19 cellular contexts compared by ENCODE assay signal in genomic region chr5:149796836-149797235, GRCh38.
DNase-seq lines count a peak whose midpoint lies in the region; ATAC-seq and TF ChIP-seq lines count a peak whose summit lies in the region.
"Had no signal": no experiment of that assay in that cellular context is flagged by ENCODE, and none has a peak within 500 bp of the region (broad histone marks: within the 10 kb centered on the region; RNA-seq: fewer than 3 reads in every experiment).

No MANE protein-coding gene starts in this region.

- H4K91ac ChIP-seq in trophoblast cell (ENCODE audit: low read depth, low read length), result no peak overlapping the region

- H3K9ac ChIP-seq in trophoblast cell (ENCODE audit: low read length), result no peak overlapping the region
- H3K9ac ChIP-seq: KMS-11 had no signal

- no peaks in the 10 kb centered on the region for H3K36me3 ChIP-seq in SJCRH30
- no peaks in the 10 kb centered on the region for H3K36me3 ChIP-seq in stomach
- H3K36me3 ChIP-seq in trophoblast cell (ENCODE audit: control insufficient read depth in 1 of 2, insufficient read depth in 2 of 2, low read length in 2 of 2), result no peaks in the 10 kb centered on the region
- H3K36me3 ChIP-seq: BE2C, Peyer's patch, SJSA1 had no signal

- intact Hi-C loops in stomach (cut with DNase I; ENCODE audit: low total_unique reads), result no loop called here

- H3K14ac ChIP-seq in trophoblast cell (ENCODE audit: low read length), result no peak overlapping the region

- no peak overlapping the region for H4K12ac ChIP-seq in trophoblast cell (ENCODE audit: low read depth, low read length)

- no peaks in the 10 kb centered on the region for H3K36me3 Mint-ChIP-seq in nephron (ENCODE audit: low read depth)
- H3K36me3 Mint-ChIP-seq: CD4-positive, alpha-beta memory T cell had no signal

- no peak overlapping the region for H2BK5ac ChIP-seq in trophoblast cell (ENCODE audit: low read depth, low read length, poor library complexity)

- H3K27me3 ChIP-seq in SJCRH30 (no peaks in the 10 kb centered on the region), stomach (no peaks in the 10 kb centered on the region), trophoblast cell (ENCODE audit: insufficient read depth, low read length) (no peaks in the 10 kb centered on the region)
- H3K27me3 ChIP-seq: BE2C, Peyer's patch, SJSA1 had no signal

- H3K79me2 ChIP-seq in trophoblast cell (ENCODE audit: control insufficient read depth, insufficient read depth, low read length, poor library complexity), result no peaks in the 10 kb centered on the region

- H3K23ac ChIP-seq in trophoblast cell (ENCODE audit: low read length), result no peak overlapping the region

- H3K4me2 ChIP-seq in trophoblast cell (ENCODE audit: low read length), result no peak overlapping the region
- H3K4me2 ChIP-seq: KMS-11 had no signal

- H3K18ac ChIP-seq in trophoblast cell (ENCODE audit: low read length), result no peak overlapping the region

- H3K27ac ChIP-seq in SJCRH30, result no peak overlapping the region
- peak overlapping the region in 3 of 5 donors; percentile 5 to 78 (median 13) for H3K27ac ChIP-seq in stomach
- no peak overlapping the region for H3K27ac ChIP-seq in trophoblast cell (ENCODE audit: low read depth, low read length)
- H3K27ac ChIP-seq: KMS-11, SJSA1 had no signal

- no peak for TF ChIP-seq EP300 in stomach (IDR thresholded peaks at IDR 0.05)

- no peak overlapping the region for H4K8ac ChIP-seq in trophoblast cell (ENCODE audit: low read depth, low read length)

- H2AFZ ChIP-seq in trophoblast cell (ENCODE audit: insufficient read depth, low read length, poor library complexity), result no peak overlapping the region

- no peak overlapping the region for H3K4me3 Mint-ChIP-seq in nephron
- H3K4me3 Mint-ChIP-seq: CD4-positive, alpha-beta memory T cell had no signal

- no peak overlapping the region for H2BK12ac ChIP-seq in trophoblast cell (ENCODE audit: low read length)

- H3K9me3 Mint-ChIP-seq in nephron, result no peaks in the 10 kb centered on the region
- H3K9me3 Mint-ChIP-seq: CD4-positive, alpha-beta memory T cell had no signal

- no peak overlapping the region for H2BK120ac ChIP-seq in trophoblast cell (ENCODE audit: insufficient read depth, low read length, poor library complexity)

- DNase-seq in NCI-H524 treated with DMSO at 0.1 percent for 48 hours (lab: John Stamatoyannopoulos, UW), result peak; percentile 30
- peak; percentile 49 to 70 for DNase-seq in SJCRH30
- DNase-seq in stomach, result no peak
- DNase-seq in activated CD4-positive, alpha-beta T cell treated with anti-CD3 and anti-CD28 coated beads, Interleukin-2, amount 50 U/mL, for 4 hours, result no peak
- DNase-seq in trophoblast cell, result no peak
- DNase-seq: BE2C; CD4-positive, alpha-beta memory T cell; DND-41; GF-D8; GOT3; NCI-H1105; NCI-H446; NCI-H774; Peyer's patch had no signal

- peak overlapping the region in 2 of 3 experiments; percentile 2 to 37 for H3K27ac Mint-ChIP-seq in nephron
- H3K27ac Mint-ChIP-seq: CD4-positive, alpha-beta memory T cell had no signal

- H2AK5ac ChIP-seq in trophoblast cell (ENCODE audit: low read length), result no peak overlapping the region

- no peaks in the 10 kb centered on the region for H3K79me1 ChIP-seq in trophoblast cell (ENCODE audit: low read length)

- peaks cover 76% of the 10 kb centered on the region for H3K4me1 Mint-ChIP-seq in nephron

- no peak for ATAC-seq in GM18858 (IDR thresholded peaks at IDR 0.05; ENCODE audit: unreplicated experiment)
- ATAC-seq: HepG2 had no signal

- H3K4me1 ChIP-seq in SJCRH30 (peaks cover 72% of the 10 kb centered on the region), stomach (peaks cover 7 to 87% (median 48%) of the 10 kb centered on the region in 4 donors), trophoblast cell (ENCODE audit: control insufficient read depth in 1 of 2, insufficient read depth in 2 of 2, low read length in 2 of 2) (peaks cover 0 to 2% of the 10 kb centered on the region in 2 experiments)

- TF ChIP-seq CTCF in nephron (IDR thresholded peaks at IDR 0.05; ENCODE audit: unreplicated experiment in 3 of 3), result no peak
- TF ChIP-seq CTCF in stomach (IDR thresholded peaks at IDR 0.05), result no peak

- H3K4me3 ChIP-seq in SJCRH30 (no peak overlapping the region), stomach (no peak overlapping the region), trophoblast cell (ENCODE audit: low read depth, low read length) (no peak overlapping the region)
- H3K4me3 ChIP-seq: Peyer's patch, SJSA1 had no signal

- no peak overlapping the region for H3K4ac ChIP-seq in trophoblast cell (ENCODE audit: low read depth, low read length)

- no peaks in the 10 kb centered on the region for H3K9me3 ChIP-seq in SJCRH30 (replicated peaks)
- H3K9me3 ChIP-seq in stomach, result no peaks in the 10 kb centered on the region
- no peaks in the 10 kb centered on the region for H3K9me3 ChIP-seq in trophoblast cell (ENCODE audit: insufficient read depth, low read depth, low read length)
- H3K9me3 ChIP-seq: BE2C, Peyer's patch, SJSA1 had no signal

- no peaks in the 10 kb centered on the region for H3K27me3 Mint-ChIP-seq in nephron (ENCODE audit: low read depth)
- H3K27me3 Mint-ChIP-seq: CD4-positive, alpha-beta memory T cell had no signal

- WGBS in stomach, 5 donors, result 35 to 72% (median 48%) methylated on average over 5 to 6 of the region's 6 CpGs
- no CpG with 5 or more reads among the region's 6 CpGs for WGBS in trophoblast cell (ENCODE audit: extremely low coverage, insufficient coverage, insufficient read length)

- no peak for TF ChIP-seq POLR2A in stomach (IDR thresholded peaks at IDR 0.05)

Comparison
In these comparisons a context has a peak if more than half of its experiments do, and no peak if none do; other contexts are left out.
1. DNase-seq: peak in NCI-H524 treated with DMSO at 0.1 percent for 48 hours (single experiment) and SJCRH30 (2 of 2); none in stomach (single experiment), activated CD4-positive, alpha-beta T cell treated with anti-CD3 and anti-CD28 coated beads, Interleukin-2, amount 50 U/mL, for 4 hours (0 of 2) and trophoblast cell (0 of 2).
2. H3K27ac ChIP-seq: peak in stomach (3 of 5); none in SJCRH30 (single experiment) and trophoblast cell (single experiment).